ENCODE assay signal across 2 cellular contexts in the genomic region with DNA sequence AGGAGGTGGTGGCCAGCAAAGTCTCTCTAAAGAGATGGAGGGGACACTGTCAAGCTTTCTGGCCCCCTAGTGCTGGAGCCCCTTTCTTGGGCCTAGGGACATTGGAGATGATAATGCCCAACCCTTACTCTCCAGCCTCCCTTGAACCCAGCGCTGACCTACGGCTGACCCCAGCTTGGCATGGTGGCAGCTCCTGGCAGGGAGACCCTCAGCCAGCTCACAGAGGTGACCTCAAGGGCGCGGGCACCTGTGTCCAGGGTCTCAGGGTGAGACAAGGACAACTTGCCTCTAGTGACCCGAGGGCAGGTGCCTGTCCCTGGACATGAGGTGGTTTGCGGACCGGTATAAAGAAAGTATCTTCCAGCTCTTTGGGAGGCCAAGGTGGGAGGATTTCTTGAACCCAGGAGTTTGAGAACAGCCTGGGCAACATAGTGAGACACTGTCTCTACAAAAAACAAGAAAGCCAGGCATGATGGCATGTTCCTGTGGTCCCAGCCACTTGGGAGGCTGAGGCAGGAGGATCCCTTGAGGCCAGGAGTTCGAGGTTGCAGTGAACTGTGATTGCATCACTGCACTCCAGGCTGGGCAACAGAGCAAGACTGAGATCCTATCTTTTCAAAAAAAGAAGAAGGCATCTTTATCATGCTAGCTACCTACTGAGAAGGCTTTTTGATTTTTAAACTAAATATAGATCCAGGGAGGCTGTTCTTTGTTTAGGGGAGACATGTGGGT.
TF ChIP-seq lines count a peak whose summit lies in the region.

No MANE protein-coding gene starts in this region.

TF ChIP-seq in A549, 52 proteins besides CTCF, POLR2A, EP300 and RAD21:
- TF ChIP-seq CHD4 (IDR thresholded peaks at IDR 0.05; ENCODE audit: borderline replicate concordance) (0 out of 2 replicates have a peak, but pooled peaks have one; percentile 13), HOXB5 (CRISPR knock-in tag; IDR thresholded peaks at IDR 0.05) (no peak)

TF ChIP-seq in K562, 482 proteins besides CTCF, POLR2A, EP300 and RAD21:
- TF ChIP-seq ZNF324 (CRISPR knock-in tag; IDR thresholded peaks at IDR 0.05) (no peak), ZNF121 (CRISPR knock-in tag; conservative IDR thresholded peaks at IDR 0.05) (peak; percentile 91), CEBPB (tag; IDR thresholded peaks at IDR 0.05) (peak; percentile 64), ARID2 (IDR thresholded peaks at IDR 0.05) (no peak), CEBPG (CRISPR knock-in tag; IDR thresholded peaks at IDR 0.05) (peak; percentile 50; the same call in 1 of the 2 replicates), CEBPG (tag; conservative IDR thresholded peaks at IDR 0.05 in 1 of 2, IDR thresholded peaks at IDR 0.05 in 1 of 2) (no peak; a peak in 2 of 4 replicates), ZNF507 (tag; conservative IDR thresholded peaks at IDR 0.05) (no peak)
- TF ChIP-seq, protein P1, sequence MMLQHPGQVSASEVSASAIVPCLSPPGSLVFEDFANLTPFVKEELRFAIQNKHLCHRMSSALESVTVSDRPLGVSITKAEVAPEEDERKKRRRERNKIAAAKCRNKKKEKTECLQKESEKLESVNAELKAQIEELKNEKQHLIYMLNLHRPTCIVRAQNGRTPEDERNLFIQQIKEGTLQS (IDR thresholded peaks at IDR 0.05) = peak; percentile 54
- TF ChIP-seq, protein P1 (CRISPR knock-in tag; conservative IDR thresholded peaks at IDR 0.05) = no peak
- TF ChIP-seq, protein P2, sequence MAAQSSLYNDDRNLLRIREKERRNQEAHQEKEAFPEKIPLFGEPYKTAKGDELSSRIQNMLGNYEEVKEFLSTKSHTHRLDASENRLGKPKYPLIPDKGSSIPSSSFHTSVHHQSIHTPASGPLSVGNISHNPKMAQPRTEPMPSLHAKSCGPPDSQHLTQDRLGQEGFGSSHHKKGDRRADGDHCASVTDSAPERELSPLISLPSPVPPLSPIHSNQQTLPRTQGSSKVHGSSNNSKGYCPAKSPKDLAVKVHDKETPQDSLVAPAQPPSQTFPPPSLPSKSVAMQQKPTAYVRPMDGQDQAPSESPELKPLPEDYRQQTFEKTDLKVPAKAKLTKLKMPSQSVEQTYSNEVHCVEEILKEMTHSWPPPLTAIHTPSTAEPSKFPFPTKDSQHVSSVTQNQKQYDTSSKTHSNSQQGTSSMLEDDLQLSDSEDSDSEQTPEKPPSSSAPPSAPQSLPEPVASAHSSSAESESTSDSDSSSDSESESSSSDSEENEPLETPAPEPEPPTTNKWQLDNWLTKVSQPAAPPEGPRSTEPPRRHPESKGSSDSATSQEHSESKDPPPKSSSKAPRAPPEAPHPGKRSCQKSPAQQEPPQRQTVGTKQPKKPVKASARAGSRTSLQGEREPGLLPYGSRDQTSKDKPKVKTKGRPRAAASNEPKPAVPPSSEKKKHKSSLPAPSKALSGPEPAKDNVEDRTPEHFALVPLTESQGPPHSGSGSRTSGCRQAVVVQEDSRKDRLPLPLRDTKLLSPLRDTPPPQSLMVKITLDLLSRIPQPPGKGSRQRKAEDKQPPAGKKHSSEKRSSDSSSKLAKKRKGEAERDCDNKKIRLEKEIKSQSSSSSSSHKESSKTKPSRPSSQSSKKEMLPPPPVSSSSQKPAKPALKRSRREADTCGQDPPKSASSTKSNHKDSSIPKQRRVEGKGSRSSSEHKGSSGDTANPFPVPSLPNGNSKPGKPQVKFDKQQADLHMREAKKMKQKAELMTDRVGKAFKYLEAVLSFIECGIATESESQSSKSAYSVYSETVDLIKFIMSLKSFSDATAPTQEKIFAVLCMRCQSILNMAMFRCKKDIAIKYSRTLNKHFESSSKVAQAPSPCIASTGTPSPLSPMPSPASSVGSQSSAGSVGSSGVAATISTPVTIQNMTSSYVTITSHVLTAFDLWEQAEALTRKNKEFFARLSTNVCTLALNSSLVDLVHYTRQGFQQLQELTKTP (IDR thresholded peaks at IDR 0.05; ENCODE audit: low read depth in 1 of 2, partially characterized antibody in 2 of 2) = no peak
